Comparison of ENCODE assay signal across 8 cellular contexts in the genomic region with DNA sequence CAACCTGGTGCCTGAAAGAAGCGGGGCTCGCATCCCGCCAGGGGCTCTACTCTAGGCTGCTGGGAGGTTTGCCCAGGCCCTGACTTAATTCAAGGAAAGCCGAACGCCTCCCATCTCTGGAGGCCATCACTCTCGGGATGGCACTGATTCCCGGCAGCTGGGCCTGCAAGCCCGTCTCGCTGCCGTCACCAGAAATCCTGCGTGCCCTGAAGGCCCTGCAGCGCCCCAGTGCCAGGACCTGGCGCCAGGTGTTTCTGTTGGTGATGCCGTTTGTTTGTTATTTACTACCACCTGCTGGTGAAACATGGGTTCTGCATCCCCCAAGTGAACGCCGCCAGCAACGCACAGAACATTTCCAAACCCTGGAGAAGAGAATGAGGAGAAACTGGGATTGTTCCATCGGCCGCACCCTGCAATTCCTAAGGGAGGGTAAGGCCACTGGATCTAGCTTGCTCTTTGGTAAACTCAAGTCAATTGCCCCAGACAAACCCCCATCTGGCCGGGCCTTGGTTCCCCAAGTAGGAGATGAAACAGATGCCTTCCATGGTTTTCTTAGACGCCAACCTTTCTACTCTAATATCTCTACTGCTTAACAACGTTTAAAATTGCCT.
DNase-seq lines count a peak whose midpoint lies in the region; ATAC-seq and TF ChIP-seq lines count a peak whose summit lies in the region.

No MANE protein-coding gene starts in this region.

- no peak overlapping the region for H4K8ac ChIP-seq in H9 (replicated peaks; ENCODE audit: insufficient read length, low read depth, low read length)

- no peak overlapping the region for H2BK12ac ChIP-seq in H9 (ENCODE audit: insufficient read length, low read depth, low read length)

- peaks cover 10 to 13% of the 10 kb centered on the region in 2 experiments for H3K4me1 Mint-ChIP-seq in H9

- no peak overlapping the region for H4K91ac ChIP-seq in H9 (ENCODE audit: insufficient read length, low read depth, low read length)

- no peak overlapping the region for H3K4ac ChIP-seq in H9 (ENCODE audit: low read depth, low read length)

- H3K9me3 Mint-ChIP-seq in H9 = no peaks in the 10 kb centered on the region; a peak in 2 of 5 replicates

- no peak overlapping the region for H2AFZ ChIP-seq in H9 (ENCODE audit: low read length)

- H3K18ac ChIP-seq in H9 (ENCODE audit: insufficient read length, low read depth, low read length) = no peak overlapping the region

- no peak overlapping the region for H2BK5ac ChIP-seq in H9 (ENCODE audit: insufficient read length, low read length)

- WGBS in H9 (ENCODE audit: extremely low coverage, insufficient read length, low lambda C conversion rate) = no CpG with 5 or more reads among the region's 22 CpGs
- WGBS in lower leg skin, 2 donors = 12 to 15% methylated on average over 22 of the region's 22 CpGs

- no peak overlapping the region for H2BK15ac ChIP-seq in H9 (ENCODE audit: low read depth, low read length)

- H3K23me2 ChIP-seq in H9 (ENCODE audit: insufficient read length, low read depth, low read length, poor library complexity, severe bottlenecking) = no peaks in the 10 kb centered on the region

- no peaks in the 10 kb centered on the region for H3K79me2 ChIP-seq in H9 (ENCODE audit: insufficient read depth, low read length)

- peaks cover 2% of the 10 kb centered on the region; the same call in 1 of the 2 replicates for H3K27me3 ChIP-seq in H9 (ENCODE audit: insufficient read depth, low read length)

- no peak for TF ChIP-seq POLR2A in lower leg skin (IDR thresholded peaks at IDR 0.05)

- H3K4me1 ChIP-seq in H9 (ENCODE audit: insufficient read depth, low read length) = no peaks in the 10 kb centered on the region; the same call in 1 of the 2 replicates

- intact Hi-C loops in lower leg skin (cut with DNase I; ENCODE audit: low total_unique reads) = loop anchor here (2.0 kb wide), 1 partner anchor 291 kb away; no protein-coding TSS in a partner anchor

- H3K4me3 ChIP-seq in AG10803 (ENCODE audit: low read length) = no peak overlapping the region
- H3K4me3 ChIP-seq in lower leg skin (ENCODE audit: low read depth, poor library complexity, severe bottlenecking) = no peak overlapping the region

- no peaks in the 10 kb centered on the region for H3K36me3 Mint-ChIP-seq in H9 (ENCODE audit: insufficient read depth in 1 of 3, low read depth in 3 of 3)

- no peak overlapping the region for H2AK5ac ChIP-seq in H9 (ENCODE audit: insufficient read length, low read length)

- no peak overlapping the region for H3K56ac ChIP-seq in H9 (ENCODE audit: insufficient read length, low read depth, low read length)

- H3T11ph ChIP-seq in H9 (ENCODE audit: low read length) = no peak overlapping the region

- H3K27me3 Mint-ChIP-seq in H9 (ENCODE audit: low read depth) = peaks cover 55% of the 10 kb centered on the region

- H2BK20ac ChIP-seq in H9 (ENCODE audit: low read depth, low read length, poor library complexity, severe bottlenecking) = no peak overlapping the region

- DNase-seq in AG10803 (ENCODE audit: low read depth) = peak; percentile 76
- peak; percentile 88 for DNase-seq in H9
- peak; percentile 77 for DNase-seq in NCI-H510A treated with DMSO at 0.1 percent for 48 hours (lab: John Stamatoyannopoulos, UW)
- DNase-seq in activated CD4-positive, alpha-beta T cell treated with anti-CD3 and anti-CD28 coated beads, Interleukin-2, amount 50 U/mL, for 4 hours = peak; percentile 56 to 57
- peak; percentile 81 for DNase-seq in dermis blood vessel endothelial cell
- peak; percentile 72 to 93 for DNase-seq in lower leg skin (ENCODE audit: low spot score in 2 of 2)
- DNase-seq in stimulated activated CD4-positive, alpha-beta T cell treated with anti-CD3 and anti-CD28 coated beads, Interleukin-4, amount 100 ng/mL, for 24 hours = peak; percentile 70

- H3K9ac ChIP-seq in H9 (ENCODE audit: extremely low read depth, insufficient read length, low read length) = no peak overlapping the region

- no peak overlapping the region for H3K4me2 ChIP-seq in H9 (ENCODE audit: insufficient read depth, insufficient read length, low read length)

- H3K9me3 ChIP-seq in H9 (ENCODE audit: control insufficient read depth, low read depth, low read length) = no peaks in the 10 kb centered on the region

- no peak overlapping the region; a peak in 1 of 5 replicates for H3K4me3 Mint-ChIP-seq in H9

- no peak overlapping the region for H3K14ac ChIP-seq in H9 (ENCODE audit: insufficient read depth, low read length)

- H3K23ac ChIP-seq in H9 (ENCODE audit: insufficient read length, low read depth, low read length) = no peak overlapping the region

- H3K27ac ChIP-seq in H9 (ENCODE audit: insufficient read length, low read depth, low read length) = no peak overlapping the region

- H4K20me1 ChIP-seq in H9 (ENCODE audit: control insufficient read depth, insufficient read depth, insufficient read length) = no peaks in the 10 kb centered on the region

- H2BK120ac ChIP-seq in H9 (ENCODE audit: low read depth, low read length, poor library complexity, severe bottlenecking) = no peak overlapping the region

- no peak for ATAC-seq in GM18861 (IDR thresholded peaks at IDR 0.05; ENCODE audit: unreplicated experiment)

- H4K5ac ChIP-seq in H9 (ENCODE audit: insufficient read length, low read depth, low read length) = no peak overlapping the region

- no peak overlapping the region for H3K27ac Mint-ChIP-seq in H9

- no peaks in the 10 kb centered on the region for H3K79me1 ChIP-seq in H9 (ENCODE audit: insufficient read depth, low read depth, low read length, poor library complexity, severe bottlenecking)

- TF ChIP-seq CTCF in AG10803 (conservative IDR thresholded peaks at IDR 0.05; ENCODE audit: low read length) (peak; percentile 78), H9 (conservative IDR thresholded peaks at IDR 0.05) (peak; percentile 93), lower leg skin (IDR thresholded peaks at IDR 0.05) (peak in 1 of 3 donors; percentile 60)
